22 cellular contexts compared by ENCODE assay signal in genomic region chr2:129164220-129164619, GRCh38.
"Had no signal": no experiment of that assay in that cellular context is flagged by ENCODE, and none has a peak within 500 bp of the region (broad histone marks: within the 10 kb centered on the region; RNA-seq: fewer than 3 reads in every experiment).

No MANE protein-coding gene starts in this region.

- H3K4me3 ChIP-seq: SJSA1, SK-N-MC had no signal

- H3K9me3 ChIP-seq: SJSA1 had no signal

- H3K27ac ChIP-seq: SJSA1, SK-N-MC had no signal

- H3K4me1 ChIP-seq: SJSA1 had no signal

- FAIRE-seq: RCC 7860 had no signal

- H3K36me3 ChIP-seq: SJSA1 had no signal

- DNase-seq: IMR-90, Karpas-422, KG1, MM.1S, NCI-H1092 treated with DMSO at 0.1 percent for 48 hours, NCI-H1436, NCI-H187, NCI-H2029, NCI-H2081 treated with DMSO at 0.1 percent for 48 hours, NCI-H2171, NCI-H226, NCI-H446, NCI-H510A, NCI-H524 treated with DMSO at 0.1 percent for 48 hours, NCI-H69, NCI-H774, Right ventricle myocardium superior, RPMI8226, SIG-M5 had no signal
